Comparison of ENCODE assay signal across 17 cellular contexts in genomic region chr10:106378251-106378650, GRCh38.
"Had no signal": no experiment of that assay in that cellular context is flagged by ENCODE, and none has a peak within 500 bp of the region (broad histone marks: within the 10 kb centered on the region; RNA-seq: fewer than 3 reads in every experiment).

No MANE protein-coding gene starts in this region.

- H3K27ac ChIP-seq: coronary artery, dorsolateral prefrontal cortex, esophagus muscularis mucosa, foreskin keratinocyte, heart right ventricle, left lung, lower lobe of right lung had no signal

- ATAC-seq: foreskin keratinocyte, heart right ventricle, left cardiac atrium, left lung, left ventricle myocardium superior, lower lobe of right lung had no signal

- H3K36me3 ChIP-seq: esophagus muscularis mucosa, heart right ventricle, left lung, lower lobe of right lung had no signal

- H3K4me1 ChIP-seq: esophagus muscularis mucosa, heart right ventricle, left lung, lower lobe of right lung had no signal

- H3K4me3 ChIP-seq: coronary artery, dorsolateral prefrontal cortex, esophagus muscularis mucosa, heart right ventricle, left lung, lower lobe of right lung had no signal

- H3K27me3 ChIP-seq: dorsolateral prefrontal cortex, esophagus muscularis mucosa, foreskin keratinocyte, heart right ventricle, left lung had no signal

- DNase-seq: dermis blood vessel endothelial cell; dorsolateral prefrontal cortex; effector CD4-positive, alpha-beta T cell; effector memory CD4-positive, alpha-beta T cell; foreskin keratinocyte; glutamatergic neuron; head of caudate nucleus; heart right ventricle; hippocampal formation; left cardiac atrium; left lung; left ventricle myocardium superior; lower lobe of right lung; mesenchymal stem cell; midbrain had no signal

- H3K9me3 ChIP-seq: esophagus muscularis mucosa had no signal
